21 cellular contexts compared by ENCODE assay signal in genomic region chr20:9203081-9203447, GRCh38.
DNase-seq lines count a peak whose midpoint lies in the region; ATAC-seq, FAIRE-seq and TF ChIP-seq lines count a peak whose summit lies in the region.
"Had no signal": no experiment of that assay in that cellular context is flagged by ENCODE, and none has a peak within 500 bp of the region (broad histone marks: within the 10 kb centered on the region; RNA-seq: fewer than 3 reads in every experiment).

No MANE protein-coding gene starts in this region.

- peaks cover 2% of the 10 kb centered on the region for H3K27me3 Mint-ChIP-seq in HFFc6 (ENCODE audit: insufficient read depth)

- H3K4me3 Mint-ChIP-seq in HFFc6 = 0 out of 2 replicates have a peak overlapping the region, but pooled peaks have one; percentile 22

- FAIRE-seq in A549 (lab: Jason Lieb, UNC) = peak; percentile 94
- peak; percentile 11 for FAIRE-seq in RCC 7860 (lab: Jason Lieb, UNC)
- FAIRE-seq: GM12878, K562 had no signal

- H3K4me1 Mint-ChIP-seq in HFFc6 (ENCODE audit: low read depth) = peaks cover 85% of the 10 kb centered on the region

- no peak for TF ChIP-seq RAD21 in A549 (conservative IDR thresholded peaks at IDR 0.05 in 1 of 2, IDR thresholded peaks at IDR 0.05 in 1 of 2)

- CTCF ChIA-PET in A549 (lab: Yijun Ruan, JAX) = interaction anchor here (1.1 to 1.6 kb wide), 3 partner anchors 9 to 349 kb away, joined by 3 to 5 read pairs (median 3); no protein-coding TSS in a partner anchor

- H3K27ac ChIP-seq in A549 = peak overlapping the region; percentile 71 to 76
- H3K27ac ChIP-seq: C4-2B, HL-60 had no signal

- peaks cover 77% of the 10 kb centered on the region for H3K4me1 ChIP-seq in A549

- H3K4me2 ChIP-seq in A549 = peak overlapping the region; percentile 78

- ATAC-seq in A549 (no peak), HG03039 (IDR thresholded peaks at IDR 0.05; ENCODE audit: unreplicated experiment) (no peak), GM18907 (IDR thresholded peaks at IDR 0.05; ENCODE audit: unreplicated experiment) (no peak)
- ATAC-seq: GM12878, K562, Panc1, SK-N-SH treated with all-trans-retinoic acid at 6 μM for 48 hours had no signal

- no peak for TF ChIP-seq CTCF in A549 (IDR thresholded peaks at IDR 0.05)
- no peak for TF ChIP-seq CTCF in HFFc6 (IDR thresholded peaks at IDR 0.05)
- TF ChIP-seq CTCF in fibroblast of villous mesenchyme (IDR thresholded peaks at IDR 0.05; ENCODE audit: insufficient read depth, low read depth, low read length) = no peak

- no peak for TF ChIP-seq POLR2A in A549 (IDR thresholded peaks at IDR 0.05; ENCODE audit: low read length)

- DNase-seq in A549 (ENCODE audit: low read depth in 1 of 2, low spot score in 1 of 2) (peak in 1 of 2 experiments; percentile 31), HFFc6 (peak; percentile 27), RCC 7860 (ENCODE audit: low spot score) (no peak), fibroblast of villous mesenchyme (ENCODE audit: low read depth) (peak; percentile 36), SW480 (ENCODE audit: low spot score) (no peak)
- no peak for DNase-seq in activated CD8-positive, alpha-beta memory T cell treated with anti-CD3 and anti-CD28 coated beads for 24 hours
- DNase-seq: DMS79, GDM1, H7, NCI-H1436, NCI-H2029 treated with DMSO at 0.1 percent for 48 hours, NCI-H510A, SHP77 treated with DMSO at 0.1 percent for 48 hours had no signal

- no peaks in the 10 kb centered on the region for H3K9me3 Mint-ChIP-seq in HFFc6

- TF ChIP-seq EP300 in A549 (IDR thresholded peaks at IDR 0.05) = no peak

- POLR2A ChIA-PET in A549 (lab: Yijun Ruan, JAX) = no interaction called here

- H3K27ac Mint-ChIP-seq in HFFc6 = peak overlapping the region; percentile 25

- no peaks in the 10 kb centered on the region for H3K9me3 ChIP-seq in A549

- H3K4me3 ChIP-seq in A549 = no peak overlapping the region
- no peak overlapping the region for H3K4me3 ChIP-seq in fibroblast of villous mesenchyme (ENCODE audit: low read depth, low read length)
- H3K4me3 ChIP-seq: GM12878, K562 had no signal

- no peaks in the 10 kb centered on the region; the same call in none of the 2 replicates for H3K36me3 Mint-ChIP-seq in HFFc6 (ENCODE audit: low read depth)

TF ChIP-seq in A549, 52 proteins besides CTCF, POLR2A, EP300 and RAD21:
- no peak for TF ChIP-seq E2F6 (IDR thresholded peaks at IDR 0.05; ENCODE audit: borderline replicate concordance, low read depth)
- TF ChIP-seq USF2 (IDR thresholded peaks at IDR 0.05) = no peak
- no peak for TF ChIP-seq NPAS2 (CRISPR knock-in tag; IDR thresholded peaks at IDR 0.05; ENCODE audit: borderline replicate concordance)
- no peak for TF ChIP-seq NR3C1 (IDR thresholded peaks at IDR 0.05)

Comparison
In these comparisons a context has a peak if more than half of its experiments do, and no peak if none do; other contexts are left out.
1. DNase-seq: peak in HFFc6 (single experiment) and fibroblast of villous mesenchyme (single experiment); none in RCC 7860 (single experiment), activated CD8-positive, alpha-beta memory T cell treated with anti-CD3 and anti-CD28 coated beads for 24 hours (single experiment) and SW480 (single experiment).